11 cellular contexts compared by ENCODE assay signal in genomic region chr2:175600024-175600831, GRCh38.
DNase-seq lines count a peak whose midpoint lies in the region; ATAC-seq and TF ChIP-seq lines count a peak whose summit lies in the region.
"Had no signal": no experiment of that assay in that cellular context is flagged by ENCODE, and none has a peak within 500 bp of the region (broad histone marks: within the 10 kb centered on the region; RNA-seq: fewer than 3 reads in every experiment).

No MANE protein-coding gene starts in this region.

- TF ChIP-seq CTCF in smooth muscle cell (IDR thresholded peaks at IDR 0.05; ENCODE audit: borderline replicate concordance, insufficient read depth, poor library complexity, severe bottlenecking): no peak

- peaks cover 4% of the 10 kb centered on the region for H3K27me3 Mint-ChIP-seq in activated T-helper 17 cell treated with anti-CD3 and anti-CD28 coated beads, Interleukin-2, amount 50 U/mL, for 72 hours

- H3K27ac Mint-ChIP-seq in activated T-helper 17 cell treated with anti-CD3 and anti-CD28 coated beads, Interleukin-2, amount 50 U/mL, for 72 hours: no peak overlapping the region
- H3K27ac Mint-ChIP-seq: activated naive CD4-positive, alpha-beta T cell treated with anti-CD3 and anti-CD28 coated beads, Interleukin-2, amount 50 U/mL, for 72 hours had no signal

- H3K9ac ChIP-seq in smooth muscle cell (ENCODE audit: low read depth): peak overlapping the region; percentile 74

- H3K4me2 ChIP-seq in smooth muscle cell: peak overlapping the region; percentile 69

- ATAC-seq in left ventricle myocardium superior (peak; percentile 89), HG03280 (IDR thresholded peaks at IDR 0.05; ENCODE audit: unreplicated experiment) (no peak)
- no peak for ATAC-seq in activated T-helper 17 cell treated with anti-CD3 and anti-CD28 coated beads, Interleukin-2, amount 50 U/mL, for 72 hours (replicated peaks)
- ATAC-seq: activated naive CD4-positive, alpha-beta T cell treated with anti-CD3 and anti-CD28 coated beads, Interleukin-2, amount 50 U/mL, for 72 hours had no signal

- no peak overlapping the region for H3K4me3 ChIP-seq in smooth muscle cell
- H3K4me3 ChIP-seq: esophagus muscularis mucosa had no signal

- H3K4me1 Mint-ChIP-seq in activated T-helper 17 cell treated with anti-CD3 and anti-CD28 coated beads, Interleukin-2, amount 50 U/mL, for 72 hours: no peaks in the 10 kb centered on the region

- peak overlapping the region; percentile 20 for H2AFZ ChIP-seq in smooth muscle cell (ENCODE audit: low read depth)

- H3K4me3 Mint-ChIP-seq in activated T-helper 17 cell treated with anti-CD3 and anti-CD28 coated beads, Interleukin-2, amount 50 U/mL, for 72 hours: no peak overlapping the region

- H3K36me3 ChIP-seq in smooth muscle cell (ENCODE audit: low read depth): no peaks in the 10 kb centered on the region
- H3K36me3 ChIP-seq: esophagus muscularis mucosa had no signal

- 10% methylated on average over 7 of the region's 7 CpGs for WGBS in smooth muscle cell (ENCODE audit: low lambda C conversion rate)

- no peaks in the 10 kb centered on the region for H4K20me1 ChIP-seq in smooth muscle cell (ENCODE audit: low read depth)

- peak overlapping the region; percentile 96 for H3K27ac ChIP-seq in smooth muscle cell (ENCODE audit: low read depth)
- H3K27ac ChIP-seq: esophagus muscularis mucosa had no signal

- peak; percentile 11 for DNase-seq in HCEC 1CT
- DNase-seq in T1000 (lab: John Stamatoyannopoulos, UW): peak; percentile 70
- DNase-seq in left ventricle myocardium superior: peak; percentile 28
- peak; percentile 32 for DNase-seq in smooth muscle cell (lab: John Stamatoyannopoulos, UW; ENCODE audit: unreplicated experiment)
- no peak for DNase-seq in activated CD4-positive, alpha-beta T cell treated with anti-CD3 and anti-CD28 coated beads, Interleukin-2, amount 50 U/mL, for 48 hours
- no peak for DNase-seq in NCI-H446 treated with DMSO at 0.1 percent for 48 hours (lab: John Stamatoyannopoulos, UW)
- DNase-seq: GDM1 had no signal

- no peaks in the 10 kb centered on the region for H3K36me3 Mint-ChIP-seq in activated T-helper 17 cell treated with anti-CD3 and anti-CD28 coated beads, Interleukin-2, amount 50 U/mL, for 72 hours (ENCODE audit: low read depth)
- H3K36me3 Mint-ChIP-seq: activated naive CD4-positive, alpha-beta T cell treated with anti-CD3 and anti-CD28 coated beads, Interleukin-2, amount 50 U/mL, for 72 hours had no signal

- H3F3A ChIP-seq in smooth muscle cell (ENCODE audit: low read depth): peaks cover 10% of the 10 kb centered on the region

- H3K4me1 ChIP-seq in smooth muscle cell (ENCODE audit: low read depth): peaks cover 18% of the 10 kb centered on the region
- H3K4me1 ChIP-seq: esophagus muscularis mucosa had no signal

- intact Hi-C loops in left ventricle myocardium superior (cut with micrococcal nuclease): no loop called here

- peaks cover 5% of the 10 kb centered on the region for H3K79me2 ChIP-seq in smooth muscle cell (ENCODE audit: low read depth)

- H3K27me3 ChIP-seq in smooth muscle cell (ENCODE audit: low read depth): no peaks in the 10 kb centered on the region
- H3K27me3 ChIP-seq: esophagus muscularis mucosa had no signal

- no peaks in the 10 kb centered on the region for H3K9me3 Mint-ChIP-seq in activated T-helper 17 cell treated with anti-CD3 and anti-CD28 coated beads, Interleukin-2, amount 50 U/mL, for 72 hours

- H3K9me3 ChIP-seq in smooth muscle cell (replicated peaks; ENCODE audit: low read depth): no peaks in the 10 kb centered on the region
- H3K9me3 ChIP-seq: esophagus muscularis mucosa had no signal

Comparison
In these comparisons a context has a peak if more than half of its experiments do, and no peak if none do; other contexts are left out.
1. DNase-seq: peak in HCEC 1CT (single experiment), T1000 (single experiment), left ventricle myocardium superior (single experiment) and smooth muscle cell (single experiment); none in activated CD4-positive, alpha-beta T cell treated with anti-CD3 and anti-CD28 coated beads, Interleukin-2, amount 50 U/mL, for 48 hours (0 of 2) and NCI-H446 treated with DMSO at 0.1 percent for 48 hours (single experiment).